ENCODE assay signal across 26 cellular contexts in genomic region chr20:59120919-59121318, GRCh38. TPM values are rescaled to one million over a fixed set of nuclear protein-coding genes. Genes with fewer than 3 reads are reported as not detected.
DNase-seq lines count a peak whose midpoint lies in the region; ATAC-seq and FAIRE-seq lines count a peak whose summit lies in the region.
"Had no signal": no experiment of that assay in that cellular context is flagged by ENCODE, and none has a peak within 500 bp of the region (broad histone marks: within the 10 kb centered on the region; RNA-seq: fewer than 3 reads in every experiment).

No MANE protein-coding gene starts in this region.

- peak overlapping the region; percentile 95 for H3K27ac Mint-ChIP-seq in activated CD4-positive, alpha-beta T cell treated with anti-CD3 and anti-CD28 coated beads, Interleukin-2, amount 10 ng/mL, durations not matched to agents 24 days and 14 days
- peak overlapping the region; percentile 99 for H3K27ac Mint-ChIP-seq in activated naive CD8-positive, alpha-beta T cell
- peak overlapping the region; percentile 44 to 100 (median 100) for H3K27ac Mint-ChIP-seq in naive thymus-derived CD4-positive, alpha-beta T cell
- H3K27ac Mint-ChIP-seq: nephron had no signal

- peak overlapping the region; percentile 94 for H3K27ac ChIP-seq in naive thymus-derived CD4-positive, alpha-beta T cell (ENCODE audit: low read depth, low read length)
- H3K27ac ChIP-seq: dorsolateral prefrontal cortex, prostate gland, uterus had no signal

- peak overlapping the region; percentile 25 for H3K4me3 Mint-ChIP-seq in activated CD4-positive, alpha-beta T cell treated with anti-CD3 and anti-CD28 coated beads, Interleukin-2, amount 10 ng/mL, durations not matched to agents 24 days and 14 days
- peak overlapping the region; percentile 61 for H3K4me3 Mint-ChIP-seq in activated naive CD8-positive, alpha-beta T cell
- peak overlapping the region; percentile 37 to 96 (median 86) for H3K4me3 Mint-ChIP-seq in naive thymus-derived CD4-positive, alpha-beta T cell
- H3K4me3 Mint-ChIP-seq: nephron had no signal

- POLR2A ChIA-PET in naive thymus-derived CD4-positive, alpha-beta T cell (lab: Charles Lee) = interaction anchor here (1.0 to 7.3 kb wide), 10 partner anchors 12 to 88 kb away, joined by 3 to 172 read pairs (median 13); partner anchors contain the start of genes ATP5F1E and ZNF831

- peaks cover 60 to 84% of the 10 kb centered on the region in 2 donors for H3K4me1 ChIP-seq in naive thymus-derived CD4-positive, alpha-beta T cell (ENCODE audit: control insufficient read depth in 2 of 2, insufficient read depth in 2 of 2, low read length in 2 of 2)
- H3K4me1 ChIP-seq: BE2C, prostate gland, uterus had no signal

- H3K36me3 ChIP-seq in naive thymus-derived CD4-positive, alpha-beta T cell (ENCODE audit: control insufficient read depth in 2 of 3, insufficient read depth in 3 of 3, low read length in 3 of 3) = no peaks in the 10 kb centered on the region
- H3K36me3 ChIP-seq: BE2C, prostate gland, uterus had no signal

- FAIRE-seq in HTR-8/SVneo (lab: Jason Lieb, UNC) = peak; percentile 86
- FAIRE-seq: bronchial epithelial cell had no signal

- peaks cover 4% of the 10 kb centered on the region for H3K36me3 Mint-ChIP-seq in activated CD4-positive, alpha-beta T cell treated with anti-CD3 and anti-CD28 coated beads, Interleukin-2, amount 10 ng/mL, durations not matched to agents 24 days and 14 days (ENCODE audit: low read depth)
- no peaks in the 10 kb centered on the region for H3K36me3 Mint-ChIP-seq in activated naive CD8-positive, alpha-beta T cell
- peaks cover 0 to 5% (median 0%) of the 10 kb centered on the region in 5 donors for H3K36me3 Mint-ChIP-seq in naive thymus-derived CD4-positive, alpha-beta T cell

- H3K9me3 ChIP-seq in naive thymus-derived CD4-positive, alpha-beta T cell (ENCODE audit: control insufficient read depth in 2 of 3, low read length in 3 of 3) = peaks cover 0 to 5% (median 0%) of the 10 kb centered on the region in 3 experiments
- H3K9me3 ChIP-seq: BE2C, prostate gland, uterus had no signal

- no peak overlapping the region for H3K4me3 ChIP-seq in naive thymus-derived CD4-positive, alpha-beta T cell (ENCODE audit: low read length)
- H3K4me3 ChIP-seq: dorsolateral prefrontal cortex, prostate gland, uterus had no signal

- CTCF ChIA-PET in naive thymus-derived CD4-positive, alpha-beta T cell (lab: Charles Lee) = interaction anchor here (2.0 to 3.7 kb wide), 2 partner anchors 9 to 32 kb away, joined by 4 to 33 read pairs; no protein-coding TSS in a partner anchor

- H3K4me1 Mint-ChIP-seq in activated CD4-positive, alpha-beta T cell treated with anti-CD3 and anti-CD28 coated beads, Interleukin-2, amount 10 ng/mL, durations not matched to agents 24 days and 14 days = peaks cover 52% of the 10 kb centered on the region
- H3K4me1 Mint-ChIP-seq in activated naive CD8-positive, alpha-beta T cell (ENCODE audit: low read depth) = peaks cover 93% of the 10 kb centered on the region
- H3K4me1 Mint-ChIP-seq in naive thymus-derived CD4-positive, alpha-beta T cell = peaks cover 51 to 99% (median 95%) of the 10 kb centered on the region in 7 donors

- peaks cover 2% of the 10 kb centered on the region for H3K27me3 Mint-ChIP-seq in activated CD4-positive, alpha-beta T cell treated with anti-CD3 and anti-CD28 coated beads, Interleukin-2, amount 10 ng/mL, durations not matched to agents 24 days and 14 days
- no peaks in the 10 kb centered on the region for H3K27me3 Mint-ChIP-seq in activated naive CD8-positive, alpha-beta T cell
- H3K27me3 Mint-ChIP-seq in naive thymus-derived CD4-positive, alpha-beta T cell = no peaks in the 10 kb centered on the region

- no peaks in the 10 kb centered on the region for H3K27me3 ChIP-seq in naive thymus-derived CD4-positive, alpha-beta T cell (ENCODE audit: control insufficient read depth in 2 of 2, insufficient read depth in 2 of 2, low read length in 2 of 2)
- H3K27me3 ChIP-seq: dorsolateral prefrontal cortex, uterus had no signal

- peaks cover 5% of the 10 kb centered on the region for H3K9me3 Mint-ChIP-seq in activated CD4-positive, alpha-beta T cell treated with anti-CD3 and anti-CD28 coated beads, Interleukin-2, amount 10 ng/mL, durations not matched to agents 24 days and 14 days
- no peaks in the 10 kb centered on the region for H3K9me3 Mint-ChIP-seq in activated naive CD8-positive, alpha-beta T cell (ENCODE audit: low read depth)
- H3K9me3 Mint-ChIP-seq in naive thymus-derived CD4-positive, alpha-beta T cell = peaks cover 0 to 10% (median 0%) of the 10 kb centered on the region in 11 donors

- no peak for ATAC-seq in naive thymus-derived CD4-positive, alpha-beta T cell
- ATAC-seq: SK-N-SH treated with all-trans-retinoic acid at 6 μM for 48 hours had no signal

- DNase-seq in activated CD4-positive, alpha-beta T cell treated with anti-CD3 and anti-CD28 coated beads, Interleukin-2, amount 10 ng/mL, durations not matched to agents 24 days and 14 days = no peak
- no peak for DNase-seq in activated CD4-positive, alpha-beta T cell treated with anti-CD3 and anti-CD28 coated beads, Interleukin-2, amount 50 U/mL, for 48 hours
- DNase-seq in HTR-8/SVneo (ENCODE audit: insufficient read length, low spot score) (no peak), DMS79 (lab: John Stamatoyannopoulos, UW) (no peak), NCI-H2029 (lab: John Stamatoyannopoulos, UW) (no peak), SW480 (ENCODE audit: low spot score) (no peak)
- DNase-seq in naive thymus-derived CD4-positive, alpha-beta T cell = no peak
- DNase-seq: 8988T; activated T-cell treated with anti-CD3 and anti-CD28 coated beads, Interleukin-2, amount 50 U/mL, for 4 hours; BE2C; DMS153; dorsolateral prefrontal cortex; erythroblast; foreskin melanocyte; kidney glomerular epithelial cell; NCI-H2029 treated with DMSO at 0.1 percent for 48 hours; NCI-H446 treated with DMSO at 0.1 percent for 48 hours; stimulated activated CD4-positive, alpha-beta T cell treated with anti-CD3 and anti-CD28 coated beads, Interleukin-2, amount 100 ng/mL, for 48 hours; substantia nigra; uterus had no signal

- intact Hi-C loops in activated CD4-positive, alpha-beta T cell treated with anti-CD3 and anti-CD28 coated beads, Interleukin-2, amount 10 ng/mL, durations not matched to agents 24 days and 14 days (cut with micrococcal nuclease) = loop anchor here (5.0 to 10.0 kb wide), 2 partner anchors 84 to 131 kb away; no protein-coding TSS in a partner anchor
- intact Hi-C loops in naive thymus-derived CD4-positive, alpha-beta T cell (cut with micrococcal nuclease) = loop anchor here in 1 of 2 donors (5.0 kb wide), 1 partner anchor 469 kb away; the partner anchor contains the start of gene STX16

RNA-seq across cellular contexts. Expression of gene ZNF831, which starts 42.7 kb away (rescaled TPM):
- 3.1 and 3.4 TPM in 2 replicates for total RNA-seq in activated CD4-positive, alpha-beta T cell treated with anti-CD3 and anti-CD28 coated beads, Interleukin-2, amount 10 ng/mL, durations not matched to agents 24 days and 14 days
- total RNA-seq in naive thymus-derived CD4-positive, alpha-beta T cell = 10 to 100 TPM in 4 of 5 experiments, 1 to 10 TPM in 1; 8.5 to 37.8 (median 35.5) TPM
- 1 to 10 TPM; 5.6 to 7.8 TPM for polyA plus RNA-seq in naive thymus-derived CD4-positive, alpha-beta T cell
- total RNA-seq: bronchial epithelial cell, RPMI7951 had no signal

Comparison
In these comparisons a context has a peak if more than half of its experiments do, and no peak if none do; other contexts are left out.
1. H3K4me3 Mint-ChIP-seq: peak in every context shown above with its lines; median percentile 86 in naive thymus-derived CD4-positive, alpha-beta T cell; 61 in activated naive CD8-positive, alpha-beta T cell; 25 in activated CD4-positive, alpha-beta T cell treated with anti-CD3 and anti-CD28 coated beads, Interleukin-2, amount 10 ng/mL, durations not matched to agents 24 days and 14 days.